In genomic region chr12:84842406-84843013, GRCh38 we compare ENCODE assay signal across 8 cellular contexts.
A peak's percentile ranks its signal among the peaks of the same experiment; 100 is the strongest.
DNase-seq lines count a peak whose midpoint lies in the region; ATAC-seq and TF ChIP-seq lines count a peak whose summit lies in the region.

No MANE protein-coding gene starts in this region.

- no peak overlapping the region for H2AK5ac ChIP-seq in IMR-90 (ENCODE audit: low read depth, low read length)

- no peak overlapping the region for H3K23ac ChIP-seq in IMR-90 (ENCODE audit: low read depth, low read length)

- no peak overlapping the region for H4K5ac ChIP-seq in IMR-90 (ENCODE audit: low read depth, low read length)

- no peak overlapping the region for H2BK120ac ChIP-seq in IMR-90 (ENCODE audit: low read depth, low read length)

- no peak overlapping the region for H3K18ac ChIP-seq in IMR-90 (ENCODE audit: low read depth, low read length)

- intact Hi-C loops in IMR-90 (cut with micrococcal nuclease), result loop anchor here (5.0 kb wide), 1 partner anchor 335 kb away; no protein-coding TSS in a partner anchor
- intact Hi-C loops in Panc1 (cut with micrococcal nuclease; ENCODE audit: unreplicated experiment), result loop anchor here (10.0 kb wide), 1 partner anchor 338 kb away; no protein-coding TSS in a partner anchor
- intact Hi-C loops in lower leg skin (cut with DNase I; ENCODE audit: low total_unique reads), result no loop called here

- peak; percentile 78 for TF ChIP-seq RAD21 in IMR-90 (IDR thresholded peaks at IDR 0.05; ENCODE audit: low read length)

- no peak overlapping the region for H2AFZ ChIP-seq in IMR-90 (replicated peaks; ENCODE audit: low read length, poor library complexity)

- ATAC-seq in GM21619 (IDR thresholded peaks at IDR 0.05; ENCODE audit: unreplicated experiment) (peak; percentile 78), IMR-90 (ENCODE audit: low read depth) (peak; percentile 73; the same call in 1 of the 2 replicates), Panc1 (no peak)

- H3K9me3 ChIP-seq in IMR-90 (ENCODE audit: control insufficient read depth, insufficient read depth, low read length), result no peaks in the 10 kb centered on the region
- no peaks in the 10 kb centered on the region for H3K9me3 ChIP-seq in Panc1 (ENCODE audit: control insufficient read depth, insufficient read depth, low read depth, low read length)

- DNase-seq in ELR (ENCODE audit: low read depth), result peak; percentile 58
- peak; percentile 51 for DNase-seq in IMR-90
- DNase-seq in Panc1 (ENCODE audit: low read depth, low spot score), result peak; percentile 17
- DNase-seq in epithelial cell of proximal tubule (ENCODE audit: low read depth), result peak; percentile 9
- peak; percentile 43 for DNase-seq in pons (ENCODE audit: low spot score)
- DNase-seq in lower leg skin (ENCODE audit: low spot score in 2 of 2), result no peak
- DNase-seq in T-helper 9 cell, result no peak

- no peak overlapping the region for H3K14ac ChIP-seq in IMR-90 (replicated peaks; ENCODE audit: low read depth, low read length)

- POLR2A ChIA-PET in IMR-90 (lab: Charles Lee; ENCODE audit: unreplicated experiment) (no interaction called here), Panc1 (lab: Charles Lee) (no interaction called here)

- no peak overlapping the region for H2BK15ac ChIP-seq in IMR-90 (ENCODE audit: low read depth, low read length)

- no peak overlapping the region for H2AK9ac ChIP-seq in IMR-90 (replicated peaks; ENCODE audit: low read depth, low read length, poor library complexity)

- dilution Hi-C loops in IMR-90 (cut with HindIII; ENCODE audit: low sequenced_read_pairs, unreplicated experiment), result no loop called here

- CTCF ChIA-PET in IMR-90 (lab: Yijun Ruan, JAX) (interaction anchor here (0.5 to 0.6 kb wide), 2 partner anchors 153 to 168 kb away, joined by 4 to 5 read pairs; no protein-coding TSS in a partner anchor), Panc1 (lab: Charles Lee) (no interaction called here)

- H3K27ac ChIP-seq in IMR-90 (ENCODE audit: insufficient read depth, low read length), result no peak overlapping the region
- H3K27ac ChIP-seq in Panc1 (ENCODE audit: low read length), result no peak overlapping the region

- no peak overlapping the region for H4K91ac ChIP-seq in IMR-90 (ENCODE audit: insufficient read depth, low read depth, low read length)

- no peaks in the 10 kb centered on the region for H3K9me1 ChIP-seq in IMR-90 (ENCODE audit: insufficient read depth, low read length)

- no peaks in the 10 kb centered on the region for H3K79me1 ChIP-seq in IMR-90 (ENCODE audit: low read depth in 1 of 2, low read length in 2 of 2)

- TF ChIP-seq POLR2A in IMR-90 (IDR thresholded peaks at IDR 0.05; ENCODE audit: low read depth, low read length) (no peak), lower leg skin (IDR thresholded peaks at IDR 0.05) (no peak)

- no peak overlapping the region for H3K56ac ChIP-seq in IMR-90 (ENCODE audit: extremely low read depth, insufficient read depth, low read length)

- WGBS in IMR-90 (ENCODE audit: extremely low coverage in 2 of 2, insufficient read length in 1 of 2), 2 experiments, result no CpG with 5 or more reads among the region's 2 CpGs
- 91 to 95% methylated on average over 2 of the region's 2 CpGs for WGBS in lower leg skin, 2 donors

- H3K4ac ChIP-seq in IMR-90 (ENCODE audit: low read depth, low read length), result no peak overlapping the region

- H4K8ac ChIP-seq in IMR-90 (ENCODE audit: low read depth in 2 of 2, low read length in 2 of 2), result no peak overlapping the region

- H2BK20ac ChIP-seq in IMR-90 (ENCODE audit: low read depth, low read length), result no peak overlapping the region

- no peak overlapping the region for H3K9ac ChIP-seq in IMR-90 (ENCODE audit: low read depth, low read length)

- no peaks in the 10 kb centered on the region for H3K4me1 ChIP-seq in IMR-90 (ENCODE audit: control insufficient read depth, insufficient read depth, low read length)
- no peaks in the 10 kb centered on the region for H3K4me1 ChIP-seq in Panc1 (ENCODE audit: control insufficient read depth, insufficient read depth, low read length)

- H2BK5ac ChIP-seq in IMR-90 (ENCODE audit: low read depth, low read length, poor library complexity, severe bottlenecking), result no peak overlapping the region

- H3K4me3 ChIP-seq in IMR-90 (ENCODE audit: insufficient read depth, low read depth, low read length), result no peak overlapping the region
- no peak overlapping the region for H3K4me3 ChIP-seq in Panc1 (ENCODE audit: low read depth in 2 of 2, low read length in 2 of 2)
- H3K4me3 ChIP-seq in epithelial cell of proximal tubule (ENCODE audit: low read depth, low read length), result no peak overlapping the region
- no peak overlapping the region for H3K4me3 ChIP-seq in lower leg skin (ENCODE audit: low read depth, poor library complexity, severe bottlenecking)

- BruUV-seq in IMR-90 (replicated peaks; lab: Mats Ljungman, UMichigan), result no TSS peak
- no TSS peak for BruUV-seq in Panc1 (replicated peaks; lab: Mats Ljungman, UMichigan)

- no peak overlapping the region for H3K4me2 ChIP-seq in IMR-90 (ENCODE audit: low read depth, low read length)

- H3K36me3 ChIP-seq in IMR-90 (ENCODE audit: control insufficient read depth, insufficient read depth, low read length) (no peaks in the 10 kb centered on the region), Panc1 (ENCODE audit: control insufficient read depth, insufficient read depth, low read length) (no peaks in the 10 kb centered on the region)

- no peaks in the 10 kb centered on the region for H4K20me1 ChIP-seq in IMR-90 (ENCODE audit: insufficient read depth, low read length)

- H3K27me3 ChIP-seq in IMR-90 (ENCODE audit: control insufficient read depth, insufficient read depth, low read length), result no peaks in the 10 kb centered on the region
- no peaks in the 10 kb centered on the region for H3K27me3 ChIP-seq in Panc1 (ENCODE audit: control insufficient read depth, insufficient read depth, low read length)

- TF ChIP-seq CTCF in IMR-90 (conservative IDR thresholded peaks at IDR 0.05; ENCODE audit: low read depth, low read length), result peak; percentile 69
- peak; percentile 63; the same call in 1 of the 2 replicates for TF ChIP-seq CTCF in Panc1 (IDR thresholded peaks at IDR 0.05)
- TF ChIP-seq CTCF in epithelial cell of proximal tubule (conservative IDR thresholded peaks at IDR 0.05; ENCODE audit: low read depth, low read length), result peak; percentile 72
- TF ChIP-seq CTCF in lower leg skin (IDR thresholded peaks at IDR 0.05), result no peak

- in situ Hi-C loops in IMR-90 (cut with MboI; ENCODE audit: low sequenced_read_pairs), result no loop called here
- in situ Hi-C loops in Panc1 (cut with HindIII; ENCODE audit: low pct_unique_long_range_greater_than_20kb, low sequenced_read_pairs), result no loop called here

TF ChIP-seq in IMR-90, 13 proteins besides CTCF, POLR2A, EP300 and RAD21:
- TF ChIP-seq BHLHE40 (IDR thresholded peaks at IDR 0.05; ENCODE audit: low read depth, low read length) (no peak), MXI1 (IDR thresholded peaks at IDR 0.05; ENCODE audit: borderline replicate concordance, low read depth, low read length) (no peak), MAZ (IDR thresholded peaks at IDR 0.05; ENCODE audit: borderline replicate concordance, low read depth, low read length) (no peak), ELK1 (IDR thresholded peaks at IDR 0.05; ENCODE audit: borderline replicate concordance, low read depth, low read length) (no peak), CEBPB (IDR thresholded peaks at IDR 0.05; ENCODE audit: low read depth, low read length) (no peak), MAFK (IDR thresholded peaks at IDR 0.05; ENCODE audit: low read depth, low read length) (no peak), SMC3 (IDR thresholded peaks at IDR 0.05; ENCODE audit: low read depth, low read length) (peak; percentile 47), FOS (IDR thresholded peaks at IDR 0.05; ENCODE audit: low read depth, low read length) (no peak), USF2 (IDR thresholded peaks at IDR 0.05; ENCODE audit: low read depth, low read length) (no peak)
TF ChIP-seq in IMR-90: peak in this region for 1.

Comparison
In these comparisons a context has a peak if more than half of its experiments do, and no peak if none do; other contexts are left out.
1. DNase-seq: peak in ELR (single experiment), IMR-90 (single experiment), Panc1 (single experiment), epithelial cell of proximal tubule (single experiment) and pons (single experiment); none in lower leg skin (0 of 2) and T-helper 9 cell (single experiment).
2. CTCF ChIP-seq: peak in IMR-90 (single experiment), Panc1 (single experiment) and epithelial cell of proximal tubule (single experiment); none in lower leg skin (0 of 3).